Comparison of ENCODE assay signal across 39 cellular contexts in the genomic region with DNA sequence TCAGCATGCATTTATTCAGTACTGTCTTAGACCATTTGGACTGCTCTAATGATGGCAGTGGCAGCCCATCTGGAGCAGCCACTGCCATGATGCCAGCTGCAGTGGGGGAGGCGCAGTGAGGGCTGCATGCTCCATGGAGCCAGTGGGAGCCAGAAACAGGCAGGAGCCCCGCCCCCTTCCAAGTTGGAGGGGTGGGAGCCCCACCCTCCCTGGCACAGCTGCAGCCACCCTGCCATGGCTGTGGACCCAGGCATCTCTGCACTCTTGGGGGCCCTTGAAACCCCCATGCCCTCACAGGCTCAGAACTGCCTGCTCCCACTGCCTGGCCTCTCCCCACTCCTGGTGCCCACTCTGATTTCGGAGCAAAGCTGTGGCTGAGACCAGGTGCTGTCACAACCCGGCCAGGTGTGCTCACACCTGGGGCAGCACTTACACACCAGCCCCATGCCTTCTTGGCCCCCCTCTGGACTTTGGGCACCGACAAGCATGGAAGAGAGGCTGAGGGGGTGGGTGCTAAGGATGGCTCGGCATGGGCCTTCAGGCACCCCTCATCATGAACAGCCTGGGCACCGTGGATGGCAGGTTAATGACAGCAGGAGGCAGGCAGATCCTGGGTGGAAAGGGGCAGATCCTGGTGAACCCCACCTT. TPM values are rescaled to one million over a fixed set of nuclear protein-coding genes. Genes with fewer than 3 reads are reported as not detected.
"Had no signal": no experiment of that assay in that cellular context is flagged by ENCODE, and none has a peak within 500 bp of the region (broad histone marks: within the 10 kb centered on the region; RNA-seq: fewer than 3 reads in every experiment).

No MANE protein-coding gene starts in this region.

- H3K36me3 Mint-ChIP-seq: activated CD8-positive, alpha-beta memory T cell treated with anti-CD3 and anti-CD28 coated beads, Interleukin-2, amount 10 ng/mL, durations not matched to agents 7 days and 5 days; activated naive CD4-positive, alpha-beta T cell treated with anti-CD3 and anti-CD28 coated beads, Interleukin-2, amount 10 ng/mL, durations not matched to agents 7 days and 5 days had no signal

- H3K27me3 Mint-ChIP-seq: activated naive CD8-positive, alpha-beta T cell; activated T-helper 17 cell treated with anti-CD3 and anti-CD28 coated beads, Interleukin-2, amount 50 U/mL, for 72 hours had no signal

- DNase-seq: activated CD4-positive, alpha-beta memory T cell treated with anti-CD3 and anti-CD28 coated beads, Interleukin-2, amount 10 ng/mL, durations not matched to agents 7 days and 5 days; activated CD4-positive, alpha-beta T cell treated with anti-CD3 and anti-CD28 coated beads for 1 hour; activated CD4-positive, alpha-beta T cell treated with anti-CD3 and anti-CD28 coated beads for 48 hours; activated CD4-positive, CD25-positive, alpha-beta regulatory T cell; activated CD8-positive, alpha-beta memory T cell treated with anti-CD3 and anti-CD28 coated beads for 24 hours; activated CD8-positive, alpha-beta memory T cell treated with anti-CD3 and anti-CD28 coated beads, Interleukin-2, amount 10 ng/mL, durations not matched to agents 7 days and 5 days; activated CD8-positive, alpha-beta memory T cell treated with anti-CD3 and anti-CD28 coated beads, Interleukin-2, amount 50 U/mL, for 48 hours; activated gamma-delta T cell treated with Interleukin-2 at 50 U/mL for 16 hours; activated naive CD4-positive, alpha-beta T cell treated with anti-CD3 and anti-CD28 coated beads, Interleukin-2, amount 10 ng/mL, durations not matched to agents 7 days and 5 days; activated T-cell treated with anti-CD3 and anti-CD28 coated beads, Interleukin-2, amount 50 U/mL, for 48 hours; amygdala; NCI-H1092 treated with DMSO at 0.1 percent for 48 hours; NCI-H1417; NCI-H146; NCI-H187; NCI-H2029 treated with DMSO at 0.1 percent for 48 hours; NCI-H2107; NCI-H2171; NCI-H510A; NCI-H526; NCI-H748 treated with DMSO at 0.1 percent for 48 hours; NK-92 treated with Interleukin-12 subunit alpha and Interleukin-12 subunit beta, amount 100 ng/mL, for 24 hours; PC-3; Peyer's patch; RPMI8226; SIG-M5; SW 1271; T-helper 1 cell; T1000; WERI-Rb-1 had no signal

- H3K9me3 Mint-ChIP-seq: activated T-helper 17 cell treated with anti-CD3 and anti-CD28 coated beads, Interleukin-2, amount 50 U/mL, for 72 hours had no signal

- H3K27ac Mint-ChIP-seq: activated CD4-positive, alpha-beta memory T cell treated with anti-CD3 and anti-CD28 coated beads, Interleukin-2, amount 10 ng/mL, durations not matched to agents 7 days and 5 days; activated CD8-positive, alpha-beta memory T cell treated with anti-CD3 and anti-CD28 coated beads, Interleukin-2, amount 10 ng/mL, durations not matched to agents 7 days and 5 days; activated naive CD4-positive, alpha-beta T cell treated with anti-CD3 and anti-CD28 coated beads, Interleukin-2, amount 10 ng/mL, durations not matched to agents 7 days and 5 days; activated naive CD8-positive, alpha-beta T cell; activated T-helper 17 cell treated with anti-CD3 and anti-CD28 coated beads, Interleukin-2, amount 50 U/mL, for 72 hours had no signal

- H3K4me3 Mint-ChIP-seq: activated CD4-positive, alpha-beta memory T cell treated with anti-CD3 and anti-CD28 coated beads, Interleukin-2, amount 10 ng/mL, durations not matched to agents 7 days and 5 days; activated CD8-positive, alpha-beta memory T cell treated with anti-CD3 and anti-CD28 coated beads, Interleukin-2, amount 10 ng/mL, durations not matched to agents 7 days and 5 days; activated naive CD4-positive, alpha-beta T cell treated with anti-CD3 and anti-CD28 coated beads, Interleukin-2, amount 10 ng/mL, durations not matched to agents 7 days and 5 days; activated naive CD8-positive, alpha-beta T cell; activated T-helper 17 cell treated with anti-CD3 and anti-CD28 coated beads, Interleukin-2, amount 50 U/mL, for 72 hours had no signal

- H3K4me1 Mint-ChIP-seq: activated naive CD4-positive, alpha-beta T cell treated with anti-CD3 and anti-CD28 coated beads, Interleukin-2, amount 10 ng/mL, durations not matched to agents 7 days and 5 days had no signal

- ATAC-seq: activated CD8-positive, alpha-beta memory T cell treated with anti-CD3 and anti-CD28 coated beads, Interleukin-2, amount 10 ng/mL, durations not matched to agents 7 days and 5 days; activated T-helper 17 cell treated with anti-CD3 and anti-CD28 coated beads, Interleukin-2, amount 50 U/mL, for 72 hours; K562; PC-3; Right ventricle myocardium inferior had no signal

RNA-seq across cellular contexts. Expression of gene TBC1D21, which starts 18.1 kb away (rescaled TPM):
- total RNA-seq: activated CD4-positive, alpha-beta memory T cell treated with anti-CD3 and anti-CD28 coated beads, Interleukin-2, amount 10 ng/mL, durations not matched to agents 7 days and 5 days; activated CD8-positive, alpha-beta memory T cell treated with anti-CD3 and anti-CD28 coated beads, Interleukin-2, amount 10 ng/mL, durations not matched to agents 7 days and 5 days; activated T-helper 17 cell treated with anti-CD3 and anti-CD28 coated beads, Interleukin-2, amount 50 U/mL, for 72 hours; ascending aorta; cardiac muscle cell; K562; M059J; PC-3; Peyer's patch; Right ventricle myocardium inferior; SK-MEL-5; T-helper 2 cell treated with Interferon-gamma antibody and Interleukin-4, amounts not matched to agents 100 ng/mL and 5 ng/mL, for 36 hours had no signal
